Comparison of ENCODE assay signal across 17 cellular contexts in the genomic region with DNA sequence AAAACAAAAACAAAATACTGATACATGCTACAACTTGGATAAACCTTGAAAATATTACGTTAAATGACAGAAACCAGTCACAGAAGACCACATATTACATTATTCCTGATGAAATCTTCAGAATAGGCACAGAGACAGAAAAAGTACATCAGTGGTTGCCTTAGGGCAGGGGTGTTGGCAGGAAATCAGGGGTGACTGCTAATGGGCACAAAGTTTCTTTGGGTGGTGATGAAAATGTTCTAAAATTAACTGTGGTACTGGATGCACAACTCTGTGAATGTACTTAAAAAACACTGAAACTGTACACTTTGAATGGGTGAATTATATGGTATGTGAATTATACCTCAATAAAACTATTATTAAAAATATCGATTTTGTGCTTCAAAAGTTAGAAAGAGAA.
"Had no signal": no experiment of that assay in that cellular context is flagged by ENCODE, and none has a peak within 500 bp of the region (broad histone marks: within the 10 kb centered on the region; RNA-seq: fewer than 3 reads in every experiment).

No MANE protein-coding gene starts in this region.

- H3K27ac ChIP-seq: gastrocnemius medialis, parathyroid adenoma, prostate gland, right lobe of liver, suprapubic skin, thyroid gland, upper lobe of left lung, uterus had no signal

- DNase-seq: erythroblast; gastrocnemius medialis; immature natural killer cell; mesendoderm; naive B cell; occipital lobe; right lobe of liver; stimulated activated CD4-positive, alpha-beta T cell treated with anti-CD3 and anti-CD28 coated beads, Interleukin-4, amount 100 ng/mL, for 1 hour; stimulated activated CD8-positive, alpha-beta memory T cell treated with anti-CD3 and anti-CD28 coated beads, Interleukin-4, amount 100 ng/mL, for 48 hours; stimulated activated naive CD8-positive, alpha-beta T cell treated with anti-CD3 and anti-CD28 coated beads, Interleukin-15, Interleukin-2, amounts not matched to agents 100 U/mL and 50 U/mL, for 24 hours; thyroid gland; upper lobe of left lung; uterus had no signal

- H3K9me3 ChIP-seq: gastrocnemius medialis, prostate gland, right lobe of liver, suprapubic skin, thyroid gland, upper lobe of left lung, uterus had no signal

- H3K36me3 ChIP-seq: prostate gland, right lobe of liver, uterus had no signal

- H3K27me3 ChIP-seq: gastrocnemius medialis, right lobe of liver, suprapubic skin, thyroid gland, upper lobe of left lung, uterus had no signal

- H3K4me3 ChIP-seq: gastrocnemius medialis, prostate gland, right lobe of liver, suprapubic skin, thyroid gland, upper lobe of left lung, uterus had no signal

- ATAC-seq: gastrocnemius medialis; right lobe of liver; stimulated activated effector memory CD8-positive, alpha-beta T cell treated with anti-CD3 and anti-CD28 coated beads, Interleukin-12 subunit alpha, Interleukin-12 subunit beta, amount 100 ng/mL, for 72 hours; stimulated activated naive CD8-positive, alpha-beta T cell treated with anti-CD3 and anti-CD28 coated beads, Interleukin-15, Interleukin-2, amounts not matched to agents 100 U/mL and 50 U/mL, for 24 hours had no signal

- H3K4me1 ChIP-seq: prostate gland had no signal
